In genomic region chr3:104101736-104102135, GRCh38 we compare ENCODE assay signal across 20 cellular contexts.
"Had no signal": no experiment of that assay in that cellular context is flagged by ENCODE, and none has a peak within 500 bp of the region (broad histone marks: within the 10 kb centered on the region; RNA-seq: fewer than 3 reads in every experiment).

No MANE protein-coding gene starts in this region.

- ATAC-seq: activated naive CD8-positive, alpha-beta T cell treated with anti-CD3 and anti-CD28 coated beads, Interleukin-2, amount 50 U/mL, for 24 hours; gastrocnemius medialis had no signal

- H3K4me3 ChIP-seq: breast epithelium, esophagus squamous epithelium, gastrocnemius medialis, upper lobe of right lung had no signal

- DNase-seq: activated CD4-positive, alpha-beta T cell treated with anti-CD3 and anti-CD28 coated beads, Interleukin-2, amount 50 U/mL, for 1 hour; activated CD4-positive, CD25-positive, alpha-beta regulatory T cell treated with anti-CD3 and anti-CD28 coated beads, Interleukin-2, amount 50 U/mL, for 72 hours; activated CD8-positive, alpha-beta memory T cell treated with anti-CD3 and anti-CD28 coated beads, Interleukin-2, amount 50 U/mL, for 48 hours; activated effector memory CD4-positive, alpha-beta T cell treated with Interleukin-2 at 50 U/mL for 16 hours; activated naive CD4-positive, alpha-beta T cell treated with anti-CD3 and anti-CD28 coated beads, Interleukin-2, amount 10 ng/mL, durations not matched to agents 7 days and 5 days; activated naive CD8-positive, alpha-beta T cell treated with anti-CD3 and anti-CD28 coated beads, Interleukin-2, amount 50 U/mL, for 24 hours; activated T-cell treated with anti-CD3 and anti-CD28 coated beads, Interleukin-2, amount 50 U/mL, for 48 hours; aorta; cerebellar nuclear complex; effector memory CD4-positive, alpha-beta T cell; esophagus squamous epithelium; gastrocnemius medialis; kidney; stimulated activated CD4-positive, alpha-beta T cell treated with anti-CD3 and anti-CD28 coated beads, Interleukin-12 subunit alpha, Interleukin-12 subunit beta, amount 100 ng/mL, for 4 hours; stimulated activated CD4-positive, alpha-beta T cell treated with anti-CD3 and anti-CD28 coated beads, Interleukin-1b, Interleukin-23, amount 100 ng/mL, for 48 hours; stimulated activated CD8-positive, alpha-beta memory T cell treated with anti-CD3 and anti-CD28 coated beads, Interleukin-4, amount 100 ng/mL, for 48 hours; stimulated activated naive CD4-positive, alpha-beta T cell had no signal

- H3K36me3 ChIP-seq: breast epithelium, esophagus squamous epithelium, gastrocnemius medialis, upper lobe of right lung had no signal

- H3K4me1 ChIP-seq: breast epithelium, esophagus squamous epithelium, gastrocnemius medialis, upper lobe of right lung had no signal

- H3K27me3 ChIP-seq: breast epithelium, esophagus squamous epithelium, gastrocnemius medialis, upper lobe of right lung had no signal

- H3K9me3 ChIP-seq: gastrocnemius medialis, upper lobe of right lung had no signal

- H3K27ac ChIP-seq: breast epithelium, esophagus squamous epithelium, gastrocnemius medialis, upper lobe of right lung, VCaP had no signal
